In genomic region chr9:133061019-133061763, GRCh38 we compare ENCODE assay signal across 8 cellular contexts. TPM values are rescaled to one million over a fixed set of nuclear protein-coding genes. Genes with fewer than 3 reads are reported as not detected.
DNase-seq lines count a peak whose midpoint lies in the region; ATAC-seq, FAIRE-seq and TF ChIP-seq lines count a peak whose summit lies in the region.
"Not testable (repeated sequence)": the region's sequence is repeated elsewhere in the genome, so short reads cannot be mapped to it uniquely, and the experiment has no call there.

No MANE protein-coding gene starts in this region.

- dilution Hi-C loops in keratinocyte (cut with MboI; ENCODE audit: extremely low pct_ligation_motif_present, low sequenced_read_pairs): not testable (repeated sequence)

- peak; percentile 33 for ATAC-seq in esophagus mucosa

- not testable (repeated sequence) for H3K4me1 ChIP-seq in HEK293 (ENCODE audit: control insufficient read depth, insufficient read depth, low read length)
- H3K4me1 ChIP-seq in keratinocyte (ENCODE audit: control insufficient read depth, extremely low read depth, insufficient read depth, low read length) (peaks cover 42% of the 10 kb centered on the region), trophoblast cell (ENCODE audit: control insufficient read depth in 1 of 2, insufficient read depth in 2 of 2, low read length in 2 of 2) (peaks cover 13 to 14% of the 10 kb centered on the region in 2 experiments)

- not testable (repeated sequence) for H3K9ac ChIP-seq in keratinocyte (ENCODE audit: control insufficient read depth, extremely low read depth, insufficient read depth, low read length); trophoblast cell (ENCODE audit: low read length)

- not testable (repeated sequence) for H3K9me3 ChIP-seq in HEK293 (ENCODE audit: control insufficient read depth, insufficient read depth, low read depth, low read length); WERI-Rb-1 (ENCODE audit: severe bottlenecking); keratinocyte (ENCODE audit: control insufficient read depth, low read depth, low read length); trophoblast cell (ENCODE audit: insufficient read depth, low read depth, low read length)

- CTCF ChIA-PET in HEK293 (lab: Yijun Ruan, JAX): interaction anchor here (0.7 to 2.2 kb wide), 3 partner anchors 22 to 433 kb away, joined by 3 to 10 read pairs (median 7); no protein-coding TSS in a partner anchor

- H3K9me1 ChIP-seq in keratinocyte (ENCODE audit: control insufficient read depth, extremely low read depth, insufficient read depth, low read length): not testable (repeated sequence)

- H3K14ac ChIP-seq in trophoblast cell (ENCODE audit: low read length): not testable (repeated sequence)

- H4K12ac ChIP-seq in trophoblast cell (ENCODE audit: low read depth, low read length): not testable (repeated sequence)

- H2AK5ac ChIP-seq in trophoblast cell (ENCODE audit: low read length): not testable (repeated sequence)

- peak overlapping the region; percentile 9 for H2BK120ac ChIP-seq in trophoblast cell (ENCODE audit: insufficient read depth, low read length, poor library complexity)

- not testable (repeated sequence) for H3K23ac ChIP-seq in trophoblast cell (ENCODE audit: low read length)

- WGBS in trophoblast cell (ENCODE audit: extremely low coverage, insufficient coverage, insufficient read length): no CpG with 5 or more reads among the region's 14 CpGs

- not testable (repeated sequence) for H3K27me3 ChIP-seq in WERI-Rb-1 (ENCODE audit: insufficient read depth, low read depth, severe bottlenecking); keratinocyte (ENCODE audit: control insufficient read depth, extremely low read depth, insufficient read depth, low read length); trophoblast cell (ENCODE audit: insufficient read depth, low read length)

- peak overlapping the region; percentile 32 for H3K4me2 ChIP-seq in keratinocyte (ENCODE audit: control insufficient read depth, extremely low read depth, insufficient read depth, low read depth, low read length)
- H3K4me2 ChIP-seq in trophoblast cell (ENCODE audit: low read length): not testable (repeated sequence)

- not testable (repeated sequence) for H2BK5ac ChIP-seq in trophoblast cell (ENCODE audit: low read depth, low read length, poor library complexity)

- H3K4ac ChIP-seq in trophoblast cell (ENCODE audit: low read depth, low read length): not testable (repeated sequence)

- H3K79me1 ChIP-seq in trophoblast cell (ENCODE audit: low read length): not testable (repeated sequence)

- H3K79me2 ChIP-seq in keratinocyte (ENCODE audit: control insufficient read depth, insufficient read depth, low read length); trophoblast cell (ENCODE audit: control insufficient read depth, insufficient read depth, low read length, poor library complexity): not testable (repeated sequence)

- H3K36me3 ChIP-seq in HEK293 (ENCODE audit: control insufficient read depth in 2 of 2, insufficient read depth in 1 of 2, low read length in 2 of 2) (peaks cover 0 to 25% of the 10 kb centered on the region in 2 experiments; a peak in 1 of 3 replicates), WERI-Rb-1 (peaks cover 66% of the 10 kb centered on the region), trophoblast cell (ENCODE audit: control insufficient read depth in 1 of 2, insufficient read depth in 2 of 2, low read length in 2 of 2) (peaks cover 30 to 35% of the 10 kb centered on the region in 2 experiments)
- H3K36me3 ChIP-seq in keratinocyte (ENCODE audit: control insufficient read depth in 2 of 2, extremely low read depth in 1 of 2, insufficient read depth in 2 of 2, low read length in 2 of 2): not testable (repeated sequence)

- H3K4me3 ChIP-seq in HEK293 (ENCODE audit: low read depth, low read length); WERI-Rb-1 (ENCODE audit: low read depth, low read length); keratinocyte (ENCODE audit: control insufficient read depth in 2 of 3, extremely low read depth in 1 of 3, insufficient read depth in 2 of 3, low read depth in 1 of 3, low read length in 3 of 3); trophoblast cell (ENCODE audit: low read depth, low read length): not testable (repeated sequence)

- TF ChIP-seq CTCF in HEK293 (tag by site-specific recombination; IDR thresholded peaks at IDR 0.05); WERI-Rb-1 (IDR thresholded peaks at IDR 0.05; ENCODE audit: low read depth, low read length); keratinocyte (optimal IDR thresholded peaks at IDR 0.05 in 1 of 3, IDR thresholded peaks at IDR 0.05 in 1 of 3, conservative IDR thresholded peaks at IDR 0.05 in 1 of 3; ENCODE audit: extremely low read depth in 1 of 3, insufficient read depth in 2 of 3, low read length in 3 of 3): not testable (repeated sequence)

- not testable (repeated sequence) for H2AFZ ChIP-seq in keratinocyte (ENCODE audit: control insufficient read depth, low read length); trophoblast cell (ENCODE audit: insufficient read depth, low read length, poor library complexity)

- H4K8ac ChIP-seq in trophoblast cell (ENCODE audit: low read depth, low read length): not testable (repeated sequence)

- H2BK12ac ChIP-seq in trophoblast cell (ENCODE audit: low read length): not testable (repeated sequence)

- H4K20me1 ChIP-seq in keratinocyte (ENCODE audit: control insufficient read depth, extremely low read depth, insufficient read depth, low read length): not testable (repeated sequence)

- FAIRE-seq in keratinocyte (lab: Jason Lieb, UNC): peak; percentile 89

- not testable (repeated sequence) for H3K27ac ChIP-seq in HEK293 (ENCODE audit: extremely low read depth, low read depth, low read length); keratinocyte (ENCODE audit: control insufficient read depth, insufficient read depth, low read length); trophoblast cell (ENCODE audit: low read depth, low read length)
- peak overlapping the region; percentile 99 for H3K27ac ChIP-seq in WERI-Rb-1

- POLR2A ChIA-PET in HEK293 (lab: Yijun Ruan, JAX): interaction anchor here (0.6 kb wide), 1 partner anchor 23 kb away, joined by 5 read pairs; no protein-coding TSS in a partner anchor

- not testable (repeated sequence) for H3K18ac ChIP-seq in trophoblast cell (ENCODE audit: low read length)

- DNase-seq in COLO668 (lab: John Stamatoyannopoulos, UW; ENCODE audit: unreplicated experiment) (peak; percentile 54), NCI-H2107 treated with DMSO at 0.1 percent for 48 hours (lab: John Stamatoyannopoulos, UW; ENCODE audit: unreplicated experiment) (peak; percentile 52), WERI-Rb-1 (peak; percentile 92), astrocyte of the hippocampus (ENCODE audit: low read depth, low spot score) (peak; percentile 30)
- not testable (repeated sequence) for DNase-seq in keratinocyte (ENCODE audit: low read depth, low spot score); trophoblast cell

- peak overlapping the region; percentile 82 for H4K91ac ChIP-seq in trophoblast cell (ENCODE audit: low read depth, low read length)

RNA-seq across cellular contexts. Expression of gene CEL, which starts 0.6 kb away (rescaled TPM):
- total RNA-seq in esophagus mucosa: 2.4 TPM
- 0.12 to 0.22 TPM (median 0.16 TPM) in 3 replicates for polyA plus RNA-seq in keratinocyte
- 0.64 TPM for polyA plus RNA-seq in keratinocyte (2011; ENCODE audit: low read depth)
- polyA plus RNA-seq in keratinocyte (2011; cell fraction: cytosol; rRNA removed): 0.05 and 0.19 TPM in 2 replicates
- polyA plus RNA-seq in keratinocyte (2011; cell fraction: nucleus; rRNA removed): 1.4 and 1.6 TPM in 2 replicates
- 0.33 and 0.82 TPM in 2 replicates for polyA plus RNA-seq in keratinocyte (2012; ENCODE audit: low replicate concordance)
- polyA minus RNA-seq in keratinocyte: 0.33 to 0.39 TPM (median 0.35 TPM) in 3 replicates
- polyA minus RNA-seq in keratinocyte (2011; cell fraction: cytosol; rRNA and poly(A)+ RNA removed): not detected
- polyA minus RNA-seq in keratinocyte (2011; cell fraction: nucleus; rRNA and poly(A)+ RNA removed): 0.53 and 1.0 TPM in 2 replicates
- polyA plus RNA-seq in trophoblast cell (2013): 1.3 and 1.6 TPM in 2 replicates

RNA-seq across cellular contexts. Expression of gene GTF3C5, which starts 30.4 kb away (rescaled TPM):
- total RNA-seq in esophagus mucosa: 33.6 TPM
- polyA plus RNA-seq in keratinocyte: 36.2 to 40.8 TPM (median 37.2 TPM) in 3 replicates
- 12.7 TPM for polyA plus RNA-seq in keratinocyte (2011; ENCODE audit: low read depth)
- polyA plus RNA-seq in keratinocyte (2011; cell fraction: cytosol; rRNA removed): 24.2 and 34.4 TPM in 2 replicates
- polyA plus RNA-seq in keratinocyte (2011; cell fraction: nucleus; rRNA removed): 48.9 and 54.0 TPM in 2 replicates
- polyA plus RNA-seq in keratinocyte (2012; ENCODE audit: low replicate concordance): 33.5 and 39.4 TPM in 2 replicates
- 30.6 to 60.8 TPM (median 41.5 TPM) in 3 replicates for polyA minus RNA-seq in keratinocyte
- 28.2 TPM for polyA minus RNA-seq in keratinocyte (2011; cell fraction: cytosol; rRNA and poly(A)+ RNA removed)
- polyA minus RNA-seq in keratinocyte (2011; cell fraction: nucleus; rRNA and poly(A)+ RNA removed): 21.6 and 26.4 TPM in 2 replicates
- polyA plus RNA-seq in trophoblast cell (2013): 48.5 and 48.9 TPM in 2 replicates

RNA-seq across cellular contexts. Expression of gene RALGDS, which starts 59.8 kb away (rescaled TPM):
- total RNA-seq in esophagus mucosa: 35.0 TPM
- polyA plus RNA-seq in keratinocyte: 22.6 to 38.0 TPM (median 27.2 TPM) in 3 replicates
- 22.2 TPM for polyA plus RNA-seq in keratinocyte (2011; ENCODE audit: low read depth)
- 20.4 and 31.3 TPM in 2 replicates for polyA plus RNA-seq in keratinocyte (2011; cell fraction: cytosol; rRNA removed)
- polyA plus RNA-seq in keratinocyte (2011; cell fraction: nucleus; rRNA removed): 73.4 and 91.6 TPM in 2 replicates
- 15.5 and 19.3 TPM in 2 replicates for polyA plus RNA-seq in keratinocyte (2012; ENCODE audit: low replicate concordance)
- 20.9 to 29.4 TPM (median 25.9 TPM) in 3 replicates for polyA minus RNA-seq in keratinocyte
- 19.8 TPM for polyA minus RNA-seq in keratinocyte (2011; cell fraction: cytosol; rRNA and poly(A)+ RNA removed)
- polyA minus RNA-seq in keratinocyte (2011; cell fraction: nucleus; rRNA and poly(A)+ RNA removed): 17.3 and 24.7 TPM in 2 replicates
- 39.2 and 39.5 TPM in 2 replicates for polyA plus RNA-seq in trophoblast cell (2013)
